In genomic region chr10:14926722-14927416, GRCh38 we compare ENCODE assay signal across 16 cellular contexts.
DNase-seq lines count a peak whose midpoint lies in the region; ATAC-seq and TF ChIP-seq lines count a peak whose summit lies in the region.
"Had no signal": no experiment of that assay in that cellular context is flagged by ENCODE, and none has a peak within 500 bp of the region (broad histone marks: within the 10 kb centered on the region; RNA-seq: fewer than 3 reads in every experiment).

No MANE protein-coding gene starts in this region.

- peak; percentile 75 for DNase-seq in GM10266 (ENCODE audit: extremely low spot score)
- DNase-seq in GM19240 (ENCODE audit: insufficient read length, low spot score), result peak; percentile 78
- no peak for DNase-seq in tibial artery
- no peak for DNase-seq in foreskin fibroblast
- no peak for DNase-seq in DMS153 treated with DMSO at 0.1 percent for 48 hours (lab: John Stamatoyannopoulos, UW; ENCODE audit: unreplicated experiment)
- DNase-seq in stimulated activated CD4-positive, alpha-beta T cell treated with anti-CD3 and anti-CD28 coated beads, Interleukin-2, amount 100 ng/mL, for 24 hours, result no peak
- DNase-seq: activated CD4-positive, alpha-beta T cell treated with anti-CD3 and anti-CD28 coated beads for 4 hours; anterior cingulate cortex; erythroblast; NCI-H1092; retina; Right ventricle myocardium superior had no signal

- ATAC-seq in HG02798 (IDR thresholded peaks at IDR 0.05; ENCODE audit: poor library complexity, unreplicated experiment) (peak; percentile 97), HG03571 (IDR thresholded peaks at IDR 0.05; ENCODE audit: unreplicated experiment) (peak; percentile 94)
- ATAC-seq: HCT116 had no signal

- H3K36me3 ChIP-seq in tibial artery, result peaks cover 52 to 91% (median 80%) of the 10 kb centered on the region in 3 donors

- no peak overlapping the region for H3K27ac ChIP-seq in tibial artery

- intact Hi-C loops in tibial artery (cut with DNase I; ENCODE audit: low total_unique reads), result no loop called here

- H3K4me3 ChIP-seq in tibial artery (no peak overlapping the region), foreskin fibroblast (ENCODE audit: low read depth in 1 of 2, low read length in 2 of 2) (no peak overlapping the region)
- H3K4me3 ChIP-seq: BLaER1 treated with 17β-estradiol and CSF1 and Interleukin-3, amounts not matched to agents 10 nM and 100 nM had no signal

- no peaks in the 10 kb centered on the region for H3K27me3 ChIP-seq in tibial artery
- H3K27me3 ChIP-seq: BLaER1 treated with 17β-estradiol and CSF1 and Interleukin-3, amounts not matched to agents 10 nM and 100 nM had no signal

- no peaks in the 10 kb centered on the region for H3K4me1 ChIP-seq in tibial artery

- no peaks in the 10 kb centered on the region for H3K9me3 ChIP-seq in tibial artery
- H3K9me3 ChIP-seq: BLaER1 treated with 17β-estradiol and CSF1 and Interleukin-3, amounts not matched to agents 10 nM and 100 nM had no signal

- no peak for TF ChIP-seq CTCF in GM10266 (IDR thresholded peaks at IDR 0.05; ENCODE audit: control insufficient read depth, insufficient read depth, low read depth, missing control alignments)
- no peak for TF ChIP-seq CTCF in tibial artery (IDR thresholded peaks at IDR 0.05)
- TF ChIP-seq CTCF in foreskin fibroblast (IDR thresholded peaks at IDR 0.05; ENCODE audit: low read depth, low read length), result no peak

Comparison
In these comparisons a context has a peak if more than half of its experiments do, and no peak if none do; other contexts are left out.
1. DNase-seq: peak in GM10266 (single experiment) and GM19240 (single experiment); none in tibial artery (0 of 2), foreskin fibroblast (0 of 2), DMS153 treated with DMSO at 0.1 percent for 48 hours (single experiment) and stimulated activated CD4-positive, alpha-beta T cell treated with anti-CD3 and anti-CD28 coated beads, Interleukin-2, amount 100 ng/mL, for 24 hours (0 of 2).